ENCODE assay signal across 24 cellular contexts in the genomic region with DNA sequence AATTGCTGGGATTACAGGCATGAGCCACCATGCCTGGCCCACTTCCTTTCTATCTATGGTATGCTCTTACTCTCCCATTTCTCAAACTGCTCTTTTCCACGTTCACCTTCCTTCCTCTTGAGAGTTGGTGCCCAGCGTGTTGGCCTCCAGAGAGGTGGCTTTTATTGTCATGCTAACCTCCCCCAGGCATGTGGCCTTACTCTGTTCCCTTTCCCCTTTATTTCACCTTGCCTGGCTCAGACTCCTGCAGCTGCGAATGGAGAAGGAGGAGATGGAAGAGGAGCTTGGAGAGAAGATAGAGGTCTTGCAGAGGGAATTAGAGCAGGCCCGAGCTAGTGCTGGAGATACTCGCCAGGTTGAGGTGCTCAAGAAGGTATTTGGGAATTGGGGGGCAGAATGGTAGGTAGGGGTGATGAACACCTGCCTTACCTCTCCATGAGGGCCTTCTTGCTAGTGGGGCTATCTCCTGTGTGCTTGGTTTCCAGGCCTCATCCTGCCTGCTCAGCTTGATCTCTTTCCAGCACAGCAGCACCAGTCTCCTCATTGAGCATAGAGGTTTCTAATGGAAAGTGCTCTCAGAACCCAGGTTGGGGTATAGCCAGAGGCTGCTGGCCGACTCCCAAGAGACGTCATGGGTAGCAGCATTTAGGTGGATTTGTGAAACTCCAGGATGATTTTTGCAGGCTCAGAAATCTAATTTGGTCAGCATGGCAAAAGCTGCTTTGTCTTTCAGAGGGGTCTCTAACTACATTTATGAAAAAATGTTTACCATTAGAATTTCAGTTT. TPM values are rescaled to one million over a fixed set of nuclear protein-coding genes. Genes with fewer than 3 reads are reported as not detected.
"Had no signal": no experiment of that assay in that cellular context is flagged by ENCODE, and none has a peak within 500 bp of the region (broad histone marks: within the 10 kb centered on the region; RNA-seq: fewer than 3 reads in every experiment).

No MANE protein-coding gene starts in this region.

- H3K4me1 ChIP-seq: adrenal gland, body of pancreas, colonic mucosa, gastrocnemius medialis, spleen, uterus had no signal

- H3K4me3 Mint-ChIP-seq: activated CD4-positive, alpha-beta T cell treated with anti-CD3 and anti-CD28 coated beads for 36 hours; activated CD8-positive, alpha-beta memory T cell treated with anti-CD3 and anti-CD28 coated beads, Interleukin-2, amount 10 ng/mL, durations not matched to agents 7 days and 5 days; activated CD8-positive, alpha-beta T cell treated with anti-CD3 and anti-CD28 coated beads, Interleukin-2, amount 10 ng/mL, durations not matched to agents 7 days and 5 days; activated naive CD4-positive, alpha-beta T cell treated with anti-CD3 and anti-CD28 coated beads for 36 hours; activated naive CD8-positive, alpha-beta T cell treated with anti-CD3 and anti-CD28 coated beads for 36 hours; activated T-cell treated with anti-CD3 and anti-CD28 coated beads, Interleukin-2, amount 50 U/mL, for 72 hours; natural killer cell treated with Interleukin-12 subunit alpha and Interleukin-12 subunit beta and Interleukin-15 and Interleukin-18, amount 100 ng/mL, for 72 hours had no signal

- H3K4me1 Mint-ChIP-seq: activated CD4-positive, alpha-beta T cell treated with anti-CD3 and anti-CD28 coated beads for 36 hours; activated CD8-positive, alpha-beta memory T cell treated with anti-CD3 and anti-CD28 coated beads, Interleukin-2, amount 10 ng/mL, durations not matched to agents 7 days and 5 days; activated naive CD8-positive, alpha-beta T cell treated with anti-CD3 and anti-CD28 coated beads for 36 hours had no signal

- H3K9me3 Mint-ChIP-seq: activated naive CD4-positive, alpha-beta T cell treated with anti-CD3 and anti-CD28 coated beads for 36 hours; activated naive CD8-positive, alpha-beta T cell treated with anti-CD3 and anti-CD28 coated beads for 36 hours; activated T-cell treated with anti-CD3 and anti-CD28 coated beads, Interleukin-2, amount 50 U/mL, for 72 hours; natural killer cell treated with Interleukin-12 subunit alpha and Interleukin-12 subunit beta and Interleukin-15 and Interleukin-18, amount 100 ng/mL, for 72 hours had no signal

- H3K27me3 Mint-ChIP-seq: activated CD4-positive, alpha-beta T cell treated with anti-CD3 and anti-CD28 coated beads for 36 hours; activated CD8-positive, alpha-beta memory T cell treated with anti-CD3 and anti-CD28 coated beads, Interleukin-2, amount 10 ng/mL, durations not matched to agents 7 days and 5 days; activated naive CD8-positive, alpha-beta T cell treated with anti-CD3 and anti-CD28 coated beads for 36 hours; natural killer cell treated with Interleukin-12 subunit alpha and Interleukin-12 subunit beta and Interleukin-15 and Interleukin-18, amount 100 ng/mL, for 72 hours had no signal

- H3K36me3 Mint-ChIP-seq: activated CD8-positive, alpha-beta memory T cell treated with anti-CD3 and anti-CD28 coated beads, Interleukin-2, amount 10 ng/mL, durations not matched to agents 7 days and 5 days; activated naive CD8-positive, alpha-beta T cell treated with anti-CD3 and anti-CD28 coated beads for 36 hours; natural killer cell treated with Interleukin-12 subunit alpha and Interleukin-12 subunit beta and Interleukin-15 and Interleukin-18, amount 100 ng/mL, for 72 hours had no signal

- DNase-seq: activated CD4-positive, alpha-beta T cell treated with anti-CD3 and anti-CD28 coated beads for 36 hours; activated CD4-positive, CD25-positive, alpha-beta regulatory T cell; activated CD8-positive, alpha-beta memory T cell treated with anti-CD3 and anti-CD28 coated beads, Interleukin-2, amount 10 ng/mL, durations not matched to agents 7 days and 5 days; activated CD8-positive, alpha-beta T cell treated with anti-CD3 and anti-CD28 coated beads, Interleukin-2, amount 10 ng/mL, durations not matched to agents 7 days and 5 days; activated naive CD4-positive, alpha-beta T cell treated with anti-CD3 and anti-CD28 coated beads for 36 hours; activated naive CD8-positive, alpha-beta T cell treated with anti-CD3 and anti-CD28 coated beads for 36 hours; activated T-cell treated with anti-CD3 and anti-CD28 coated beads, Interleukin-2, amount 50 U/mL, for 72 hours; adrenal gland; body of pancreas; colonic mucosa; effector CD8-positive, alpha-beta T cell; erythroblast; gastrocnemius medialis; glutamatergic neuron; islet precursor cell; left ventricle myocardium superior; mucosa of descending colon; right cardiac atrium; spleen; stimulated activated naive CD4-positive, alpha-beta T cell; trophoblast cell; uterus had no signal

- H3K27ac Mint-ChIP-seq: activated CD4-positive, alpha-beta T cell treated with anti-CD3 and anti-CD28 coated beads for 36 hours; activated CD8-positive, alpha-beta memory T cell treated with anti-CD3 and anti-CD28 coated beads, Interleukin-2, amount 10 ng/mL, durations not matched to agents 7 days and 5 days; activated CD8-positive, alpha-beta T cell treated with anti-CD3 and anti-CD28 coated beads, Interleukin-2, amount 10 ng/mL, durations not matched to agents 7 days and 5 days; activated naive CD4-positive, alpha-beta T cell treated with anti-CD3 and anti-CD28 coated beads for 36 hours; activated naive CD8-positive, alpha-beta T cell treated with anti-CD3 and anti-CD28 coated beads for 36 hours; activated T-cell treated with anti-CD3 and anti-CD28 coated beads, Interleukin-2, amount 50 U/mL, for 72 hours; natural killer cell treated with Interleukin-12 subunit alpha and Interleukin-12 subunit beta and Interleukin-15 and Interleukin-18, amount 100 ng/mL, for 72 hours had no signal

- H3K4me3 ChIP-seq: adrenal gland, body of pancreas, colonic mucosa, gastrocnemius medialis, mucosa of descending colon, spleen, uterus had no signal

- H3K9me3 ChIP-seq: adrenal gland, body of pancreas, colonic mucosa, gastrocnemius medialis, mucosa of descending colon, spleen, uterus had no signal

- H3K27me3 ChIP-seq: adrenal gland, body of pancreas, colonic mucosa, gastrocnemius medialis, spleen, uterus had no signal

- H3K36me3 ChIP-seq: adrenal gland, gastrocnemius medialis, spleen, uterus had no signal

- ATAC-seq: activated CD4-positive, alpha-beta T cell treated with anti-CD3 and anti-CD28 coated beads for 36 hours; activated CD8-positive, alpha-beta memory T cell treated with anti-CD3 and anti-CD28 coated beads, Interleukin-2, amount 10 ng/mL, durations not matched to agents 7 days and 5 days; activated CD8-positive, alpha-beta T cell treated with anti-CD3 and anti-CD28 coated beads, Interleukin-2, amount 10 ng/mL, durations not matched to agents 7 days and 5 days; activated T-cell treated with anti-CD3 and anti-CD28 coated beads, Interleukin-2, amount 50 U/mL, for 72 hours; body of pancreas; gastrocnemius medialis; left ventricle myocardium superior; mucosa of descending colon; natural killer cell treated with Interleukin-12 subunit alpha and Interleukin-12 subunit beta and Interleukin-15 and Interleukin-18, amount 100 ng/mL, for 72 hours; right cardiac atrium had no signal

- H3K27ac ChIP-seq: adrenal gland, body of pancreas, colonic mucosa, gastrocnemius medialis, spleen, uterus had no signal

RNA-seq across cellular contexts. Expression of a gene that starts 15.7 kb away (rescaled TPM):
- total RNA-seq: myocyte had no signal
